ENCODE assay signal across 4 cellular contexts in genomic region chr7:141038100-141038499, GRCh38. TPM values are rescaled to one million over a fixed set of nuclear protein-coding genes. Genes with fewer than 3 reads are reported as not detected.
"Had no signal": no experiment of that assay in that cellular context is flagged by ENCODE, and none has a peak within 500 bp of the region (broad histone marks: within the 10 kb centered on the region; RNA-seq: fewer than 3 reads in every experiment).

No MANE protein-coding gene starts in this region.

RNA-seq across cellular contexts. Expression of gene TMEM178B, which starts 35.8 kb away (rescaled TPM):
- total RNA-seq: left lobe of liver had no signal
- polyA plus RNA-seq: immature natural killer cell; keratinocyte; naive thymus-derived CD4-positive, alpha-beta T cell had no signal
